ENCODE assay signal across 8 cellular contexts in the genomic region with DNA sequence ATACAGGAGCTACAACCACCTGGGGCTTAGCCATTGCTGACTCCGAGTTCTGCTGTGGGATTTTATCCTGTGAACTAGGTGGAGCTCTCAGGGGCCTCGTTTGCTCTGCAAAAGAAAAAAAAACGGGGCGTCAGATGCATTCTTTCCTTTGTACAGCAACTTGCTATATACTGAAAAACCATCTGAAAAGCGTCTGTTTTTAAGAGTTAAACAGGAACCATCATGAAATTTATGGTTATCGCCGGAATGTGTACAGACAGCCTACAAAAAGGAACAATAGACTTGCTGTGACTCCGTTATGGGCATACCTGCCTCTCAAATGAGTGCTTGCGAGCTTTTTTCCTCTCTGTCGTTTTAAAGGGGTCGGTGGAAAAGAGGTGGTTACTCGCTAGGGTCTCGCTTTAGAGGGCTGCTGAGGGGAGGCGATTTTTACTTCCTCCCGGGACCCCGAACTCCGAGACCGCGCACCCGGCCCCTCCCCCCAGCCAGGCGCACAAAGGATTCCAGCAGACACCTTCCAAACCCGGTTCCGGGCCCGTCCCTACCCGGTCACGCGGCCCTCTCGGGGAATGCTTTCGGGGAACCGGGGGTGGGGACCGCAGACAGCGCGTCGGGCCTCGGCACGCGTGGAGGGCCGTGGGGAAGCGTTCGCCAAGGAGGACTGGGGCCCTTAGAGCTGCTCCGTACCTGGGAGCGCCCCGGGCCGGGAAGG. TPM values are rescaled to one million over a fixed set of nuclear protein-coding genes. Genes with fewer than 3 reads are reported as not detected.
DNase-seq lines count a peak whose midpoint lies in the region; ATAC-seq, FAIRE-seq and TF ChIP-seq lines count a peak whose summit lies in the region.

No MANE protein-coding gene starts in this region.

- 0 to 1% (median 0%) methylated on average over 25 to 44 of the region's 44 CpGs for WGBS in spleen, 5 donors

- intact Hi-C loops in spleen (cut with DNase I; ENCODE audit: low total_unique reads): no loop called here

- no peaks in the 10 kb centered on the region for H3K9me3 ChIP-seq in spleen

- H3K4me3 ChIP-seq in spleen: peak overlapping the region; percentile 62 to 94 (median 74)

- peak overlapping the region; percentile 97 to 99 (median 98) for H3K27ac ChIP-seq in spleen

- in situ Hi-C loops in T47D (cut with HindIII; ENCODE audit: low pct_unique_long_range_greater_than_20kb, low sequenced_read_pairs): no loop called here

- peaks cover 36 to 61% (median 55%) of the 10 kb centered on the region in 6 donors for H3K4me1 ChIP-seq in spleen

- TF ChIP-seq CTCF in D721Med (IDR thresholded peaks at IDR 0.05; ENCODE audit: insufficient read depth, missing control alignments) (peak; percentile 8), spleen (IDR thresholded peaks at IDR 0.05 in 8 of 11, conservative IDR thresholded peaks at IDR 0.05 in 3 of 11) (no peak)

- ATAC-seq in GM21786 (IDR thresholded peaks at IDR 0.05; ENCODE audit: unreplicated experiment): peak; percentile 30

- no peaks in the 10 kb centered on the region for H3K27me3 ChIP-seq in spleen (replicated peaks in 1 of 7)

- TF ChIP-seq POLR2A in spleen (IDR thresholded peaks at IDR 0.05): no peak

- H3K36me3 ChIP-seq in spleen: peaks cover 0 to 40% (median 7%) of the 10 kb centered on the region in 6 donors

- no peak for DNase-seq in D721Med (ENCODE audit: insufficient read length, low spot score)
- DNase-seq in LoVo (ENCODE audit: low spot score): peak; percentile 40
- peak; percentile 25 for DNase-seq in T-helper 22 cell (ENCODE audit: low read depth)
- peak; percentile 68 to 78 for DNase-seq in T47D (ENCODE audit: low read depth in 1 of 2, low spot score in 1 of 2)
- peak; percentile 48 for DNase-seq in inferior parietal cortex (ENCODE audit: extremely low spot score)
- peak; percentile 91 for DNase-seq in spleen
- no peak for DNase-seq in GOT3 (lab: John Stamatoyannopoulos, UW)

- no peak for FAIRE-seq in D721Med (lab: Jason Lieb, UNC)

RNA-seq across cellular contexts. Expression of a gene that starts 0.8 kb away (rescaled TPM):
- total RNA-seq in spleen: 10 to 100 TPM; 36.9 to 65.2 (median 50.7) TPM
- polyA plus RNA-seq in spleen: 10 to 100 TPM; 24.9 to 38.4 (median 29.9) TPM

RNA-seq across cellular contexts. Expression of a gene that starts 41.1 kb away (rescaled TPM):
- 1 to 10 TPM; 1.7 to 4.3 (median 2.7) TPM for total RNA-seq in spleen
- polyA plus RNA-seq in spleen: 1 to 10 TPM; 1.2 to 2.5 (median 1.7) TPM

RNA-seq across cellular contexts. Expression of a gene that starts 46.9 kb away (rescaled TPM):
- total RNA-seq in spleen: 10 to 100 TPM; 40.2 to 70.9 (median 59.8) TPM
- 10 to 100 TPM in 2 of 3 donors, 1 to 10 TPM in 1; 9.7 to 15.4 (median 14.3) TPM for polyA plus RNA-seq in spleen

Comparison
In these comparisons a context has a peak if more than half of its experiments do, and no peak if none do; other contexts are left out.
1. DNase-seq: peak in LoVo (single experiment), T-helper 22 cell (single experiment), T47D (2 of 2), inferior parietal cortex (single experiment) and spleen (single experiment); none in D721Med (single experiment) and GOT3 (single experiment).